ENCODE assay signal across 10 cellular contexts in the genomic region with DNA sequence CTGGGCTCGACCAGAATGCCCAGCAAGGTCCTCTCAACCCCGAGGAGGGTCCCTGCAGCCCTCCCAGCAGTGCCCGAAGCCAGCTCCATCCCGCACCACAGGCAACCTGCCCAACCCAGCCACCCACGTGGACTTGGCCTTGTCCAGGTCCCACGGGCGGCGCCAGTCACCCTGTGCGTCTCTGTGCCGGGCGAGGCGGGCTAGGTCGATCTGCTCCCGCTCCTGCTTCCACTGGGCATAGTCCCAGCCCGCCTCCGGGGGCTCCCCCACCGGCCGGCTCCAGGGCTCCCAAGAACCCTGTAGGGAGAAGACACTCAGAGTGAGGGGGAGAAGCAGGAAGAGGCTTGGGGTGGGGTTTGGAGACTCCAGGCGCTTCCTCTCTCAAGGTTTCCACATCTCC. TPM values are rescaled to one million over a fixed set of nuclear protein-coding genes. Genes with fewer than 3 reads are reported as not detected.
DNase-seq lines count a peak whose midpoint lies in the region; ATAC-seq and TF ChIP-seq lines count a peak whose summit lies in the region.
"Had no signal": no experiment of that assay in that cellular context is flagged by ENCODE, and none has a peak within 500 bp of the region (broad histone marks: within the 10 kb centered on the region; RNA-seq: fewer than 3 reads in every experiment).

No MANE protein-coding gene starts in this region.

- H3K4me1 ChIP-seq in IMR-90 (ENCODE audit: control insufficient read depth, insufficient read depth, low read length) (peaks cover 30% of the 10 kb centered on the region), mucosa of descending colon (ENCODE audit: low read depth) (peaks cover 51% of the 10 kb centered on the region), tibial artery (peaks cover 6 to 100% (median 90%) of the 10 kb centered on the region in 4 donors)

- peak overlapping the region; percentile 66; the same call in 1 of the 2 replicates for H3K14ac ChIP-seq in IMR-90 (replicated peaks; ENCODE audit: low read depth, low read length)

- peaks cover 3% of the 10 kb centered on the region; the same call in 1 of the 2 replicates for H4K20me1 ChIP-seq in IMR-90 (ENCODE audit: insufficient read depth, low read length)

- peaks cover 5% of the 10 kb centered on the region for H3K27me3 Mint-ChIP-seq in WTC11 (ENCODE audit: low read depth)
- H3K27me3 Mint-ChIP-seq: stimulated activated memory B cell treated with anti-CD40 and anti-IgM and Interleukin-4, amounts not matched to agents 10 μg/mL and 1 μg/mL and 100 μg/mL, for 72 hours had no signal

- peak overlapping the region; percentile 100 for H2AK9ac ChIP-seq in IMR-90 (replicated peaks; ENCODE audit: low read depth, low read length, poor library complexity)

- no peak overlapping the region for H3K9ac ChIP-seq in IMR-90 (ENCODE audit: low read depth, low read length)

- no peak for DNase-seq in IMR-90
- DNase-seq in WTC11 (ENCODE audit: low spot score) = no peak
- DNase-seq in mucosa of descending colon = peak in 2 of 3 donors; percentile 50 to 72
- DNase-seq in tibial artery = peak in 1 of 2 donors; percentile 85
- DNase-seq in germinal center (ENCODE audit: low spot score) = no peak
- DNase-seq in KBM-7 = no peak
- no peak for DNase-seq in GM03348 (ENCODE audit: low spot score)

- no peak overlapping the region for H3K4me3 ChIP-seq in IMR-90 (ENCODE audit: insufficient read depth, low read depth, low read length)
- H3K4me3 ChIP-seq in mucosa of descending colon = no peak overlapping the region
- peak overlapping the region; percentile 8 to 43 for H3K4me3 ChIP-seq in tibial artery
- H3K4me3 ChIP-seq: adrenal gland had no signal

- H3K4me1 Mint-ChIP-seq in WTC11 = peaks cover 42% of the 10 kb centered on the region

- no peaks in the 10 kb centered on the region for H3K9me3 ChIP-seq in IMR-90 (ENCODE audit: control insufficient read depth, insufficient read depth, low read length)
- H3K9me3 ChIP-seq in mucosa of descending colon = no peaks in the 10 kb centered on the region
- no peaks in the 10 kb centered on the region for H3K9me3 ChIP-seq in tibial artery
- H3K9me3 ChIP-seq: adrenal gland had no signal

- no peak overlapping the region for H2BK20ac ChIP-seq in IMR-90 (ENCODE audit: low read depth, low read length)

- TF ChIP-seq POLR2A in IMR-90 (IDR thresholded peaks at IDR 0.05; ENCODE audit: low read depth, low read length) = no peak

- no peak overlapping the region for H4K5ac ChIP-seq in IMR-90 (ENCODE audit: low read depth, low read length)

- peak overlapping the region; percentile 98; the same call in 1 of the 3 replicates for H2BK15ac ChIP-seq in IMR-90 (ENCODE audit: low read depth, low read length)

- H3K36me3 Mint-ChIP-seq in WTC11 = no peaks in the 10 kb centered on the region
- H3K36me3 Mint-ChIP-seq: stimulated activated memory B cell treated with anti-CD40 and anti-IgM and Interleukin-4, amounts not matched to agents 10 μg/mL and 1 μg/mL and 100 μg/mL, for 72 hours had no signal

- H3K4me2 ChIP-seq in IMR-90 (ENCODE audit: low read depth, low read length) = no peak overlapping the region

- no TSS peak for BruUV-seq in IMR-90 (replicated peaks; lab: Mats Ljungman, UMichigan)

- no peaks in the 10 kb centered on the region for H3K27me3 ChIP-seq in IMR-90 (ENCODE audit: control insufficient read depth, insufficient read depth, low read length)
- no peaks in the 10 kb centered on the region for H3K27me3 ChIP-seq in tibial artery
- H3K27me3 ChIP-seq: adrenal gland had no signal

- H2AK5ac ChIP-seq in IMR-90 (ENCODE audit: low read depth, low read length) = peak overlapping the region; percentile 99; the same call in 1 of the 2 replicates

- intact Hi-C loops in IMR-90 (cut with micrococcal nuclease) (no loop called here), mucosa of descending colon (cut with DNase I, micrococcal nuclease) (no loop called here), tibial artery (cut with DNase I; ENCODE audit: low total_unique reads) (no loop called here)

- H3K18ac ChIP-seq in IMR-90 (ENCODE audit: low read depth, low read length) = no peak overlapping the region

- H4K91ac ChIP-seq in IMR-90 (ENCODE audit: insufficient read depth, low read depth, low read length) = peak overlapping the region; percentile 100

- H3K27ac Mint-ChIP-seq in WTC11 = no peak overlapping the region
- H3K27ac Mint-ChIP-seq: stimulated activated memory B cell treated with anti-CD40 and anti-IgM and Interleukin-4, amounts not matched to agents 10 μg/mL and 1 μg/mL and 100 μg/mL, for 72 hours had no signal

- no peak overlapping the region for H3K56ac ChIP-seq in IMR-90 (ENCODE audit: extremely low read depth, insufficient read depth, low read length)

- CTCF ChIA-PET in IMR-90 (lab: Yijun Ruan, JAX) = interaction anchor here (0.6 to 2.6 kb wide), 6 partner anchors 10 to 241 kb away, joined by 3 to 18 read pairs (median 5); partner anchors contain the start of genes INAFM2 and KNSTRN
- CTCF ChIA-PET in WTC11 (lab: Charles Lee) = interaction anchor here (0.6 to 9.6 kb wide), 47 partner anchors 9 to 556 kb away, joined by 3 to 264 read pairs (median 8); partner anchors contain the start of genes BAHD1, DISP2, INAFM2 and IVD

- peaks cover 23% of the 10 kb centered on the region for H3K9me1 ChIP-seq in IMR-90 (ENCODE audit: insufficient read depth, low read length)

- peak overlapping the region in 1 of 2 experiments; percentile 98; a peak in 2 of 4 replicates for H4K8ac ChIP-seq in IMR-90 (ENCODE audit: low read depth in 2 of 2, low read length in 2 of 2)

- H2BK120ac ChIP-seq in IMR-90 (ENCODE audit: low read depth, low read length) = peak overlapping the region; percentile 98; the same call in 1 of the 2 replicates

- peak overlapping the region; percentile 100; the same call in 1 of the 2 replicates for H3K4ac ChIP-seq in IMR-90 (ENCODE audit: low read depth, low read length)

- H3K23ac ChIP-seq in IMR-90 (ENCODE audit: low read depth, low read length) = no peak overlapping the region

- dilution Hi-C loops in IMR-90 (cut with HindIII; ENCODE audit: low sequenced_read_pairs, unreplicated experiment) = no loop called here

- 64% methylated on average over 4 of the region's 19 CpGs; no CpG with 5 or more reads in 1 of the 2 experiments for WGBS in IMR-90 (ENCODE audit: extremely low coverage in 2 of 2, insufficient read length in 1 of 2), 2 experiments

- no peak for ATAC-seq in IMR-90 (ENCODE audit: low read depth)
- peak; percentile 4 for ATAC-seq in WTC11
- no peak for ATAC-seq in mucosa of descending colon

- TF ChIP-seq RAD21 in IMR-90 (IDR thresholded peaks at IDR 0.05; ENCODE audit: low read length) = no peak

- H3K27ac ChIP-seq in IMR-90 (ENCODE audit: insufficient read depth, low read length) = peak overlapping the region; percentile 13; the same call in 1 of the 2 replicates
- peak overlapping the region; percentile 90 for H3K27ac ChIP-seq in tibial artery

- in situ Hi-C loops in IMR-90 (cut with MboI; ENCODE audit: low sequenced_read_pairs) (no loop called here), KBM-7 (cut with MboI; ENCODE audit: low pct_unique_long_range_greater_than_20kb, low sequenced_read_pairs) (no loop called here)

- TF ChIP-seq CTCF in IMR-90 (conservative IDR thresholded peaks at IDR 0.05; ENCODE audit: low read depth, low read length) = no peak
- no peak for TF ChIP-seq CTCF in WTC11 (IDR thresholded peaks at IDR 0.05)
- no peak for TF ChIP-seq CTCF in mucosa of descending colon (IDR thresholded peaks at IDR 0.05)
- no peak for TF ChIP-seq CTCF in tibial artery (IDR thresholded peaks at IDR 0.05)

- no peaks in the 10 kb centered on the region for H3K9me3 Mint-ChIP-seq in WTC11
- H3K9me3 Mint-ChIP-seq: stimulated activated memory B cell treated with anti-CD40 and anti-IgM and Interleukin-4, amounts not matched to agents 10 μg/mL and 1 μg/mL and 100 μg/mL, for 72 hours had no signal

- H3K4me3 Mint-ChIP-seq in WTC11 = no peak overlapping the region

- peaks cover 19% of the 10 kb centered on the region for H3K36me3 ChIP-seq in IMR-90 (ENCODE audit: control insufficient read depth, insufficient read depth, low read length)
- H3K36me3 ChIP-seq in mucosa of descending colon (ENCODE audit: low read depth) = no peaks in the 10 kb centered on the region
- no peaks in the 10 kb centered on the region for H3K36me3 ChIP-seq in tibial artery
- H3K36me3 ChIP-seq: adrenal gland had no signal

- H2AFZ ChIP-seq in IMR-90 (replicated peaks; ENCODE audit: low read length, poor library complexity) = peak overlapping the region; percentile 51

- POLR2A ChIA-PET in IMR-90 (lab: Charles Lee; ENCODE audit: unreplicated experiment) (interaction anchor here (1.5 kb wide), 1 partner anchor 15 kb away, joined by 3 read pairs; no protein-coding TSS in a partner anchor), WTC11 (lab: Charles Lee) (interaction anchor here (1.6 to 2.8 kb wide), 3 partner anchors 9 to 84 kb away, joined by 6 to 10 read pairs (median 6); partner anchors contain the start of gene INAFM2)

- H2BK5ac ChIP-seq in IMR-90 (ENCODE audit: low read depth, low read length, poor library complexity, severe bottlenecking) = peak overlapping the region; percentile 97

- peaks cover 27 to 66% of the 10 kb centered on the region in 2 experiments; a peak in 3 of 4 replicates for H3K79me1 ChIP-seq in IMR-90 (ENCODE audit: low read depth in 1 of 2, low read length in 2 of 2)

RNA-seq across cellular contexts. Expression of gene CCDC9B, which starts 3.1 kb away (rescaled TPM):
- total RNA-seq in IMR-90 (2012; rRNA removed) = 19.7 and 30.0 TPM in 2 replicates
- 26.0 and 30.9 TPM in 2 replicates for polyA plus RNA-seq in IMR-90 (2012; rRNA removed)
- polyA plus RNA-seq in IMR-90 (2012; cell fraction: cytosol; rRNA removed) = 7.0 and 19.7 TPM in 2 replicates
- 52.6 and 88.0 TPM in 2 replicates for polyA plus RNA-seq in IMR-90 (2012; cell fraction: nucleus; rRNA removed; ENCODE audit: low replicate concordance)
- 1.4 to 1.8 TPM (median 1.8 TPM) in 3 replicates for total RNA-seq in WTC11 (2021)
- 100 to 1,000 TPM in 1 of 3 donors, 10 to 100 TPM in 2; 34.9 to 204 (median 37.2) TPM for total RNA-seq in mucosa of descending colon

RNA-seq across cellular contexts. Expression of gene PHGR1, which starts 13.2 kb away (rescaled TPM):
- total RNA-seq in IMR-90 (2012; rRNA removed) (not detected in 2 replicates), WTC11 (2021) (not detected in 3 replicates), mucosa of descending colon (1,000 to 10,000 TPM in 2 of 3 donors, 100 to 1,000 TPM in 1; 932 to 1,439 (median 1,228) TPM)
- not detected in 2 replicates for polyA plus RNA-seq in IMR-90 (2012; rRNA removed)
- not detected in 2 replicates for polyA plus RNA-seq in IMR-90 (2012; cell fraction: cytosol; rRNA removed)
- polyA plus RNA-seq in IMR-90 (2012; cell fraction: nucleus; rRNA removed; ENCODE audit: low replicate concordance) = not detected in 2 replicates
- total RNA-seq: myocyte had no signal

RNA-seq across cellular contexts. Expression of gene INAFM2, which starts 14.1 kb away (rescaled TPM):
- total RNA-seq in IMR-90 (2012; rRNA removed) (10.4 and 13.1 TPM in 2 replicates), WTC11 (2021) (28.2 to 34.2 TPM (median 30.3 TPM) in 3 replicates), mucosa of descending colon (100 to 1,000 TPM in 1 of 3 donors, 10 to 100 TPM in 2; 15.6 to 120 (median 21.1) TPM)
- 11.7 and 14.0 TPM in 2 replicates for polyA plus RNA-seq in IMR-90 (2012; rRNA removed)
- polyA plus RNA-seq in IMR-90 (2012; cell fraction: cytosol; rRNA removed) = 4.2 and 6.0 TPM in 2 replicates
- polyA plus RNA-seq in IMR-90 (2012; cell fraction: nucleus; rRNA removed; ENCODE audit: low replicate concordance) = 6.6 and 18.3 TPM in 2 replicates

RNA-seq across cellular contexts. Expression of gene DISP2, which starts 20.4 kb away (rescaled TPM):
- under 0.01 and 0.36 TPM in 2 replicates for total RNA-seq in IMR-90 (2012; rRNA removed)
- 0.34 and 0.42 TPM in 2 replicates for polyA plus RNA-seq in IMR-90 (2012; rRNA removed)
- 0.22 and 0.55 TPM in 2 replicates for polyA plus RNA-seq in IMR-90 (2012; cell fraction: cytosol; rRNA removed)
- polyA plus RNA-seq in IMR-90 (2012; cell fraction: nucleus; rRNA removed; ENCODE audit: low replicate concordance) = 0.41 and 0.76 TPM in 2 replicates
- total RNA-seq in WTC11 (2021) = 1.0 to 3.5 TPM (median 1.9 TPM) in 3 replicates
- 10 to 100 TPM in 2 of 3 donors, 1 to 10 TPM in 1; 5.1 to 23.4 (median 16.1) TPM for total RNA-seq in mucosa of descending colon

RNA-seq across cellular contexts. Expression of gene PLCB2, which starts 29.9 kb away (rescaled TPM):
- total RNA-seq in IMR-90 (2012; rRNA removed) = 0.18 and 0.28 TPM in 2 replicates
- polyA plus RNA-seq in IMR-90 (2012; rRNA removed) = 0.87 and 1.4 TPM in 2 replicates
- polyA plus RNA-seq in IMR-90 (2012; cell fraction: cytosol; rRNA removed) = 0.45 and 0.78 TPM in 2 replicates
- 2.8 and 3.8 TPM in 2 replicates for polyA plus RNA-seq in IMR-90 (2012; cell fraction: nucleus; rRNA removed; ENCODE audit: low replicate concordance)
- 14.2 to 18.5 TPM (median 15.2 TPM) in 3 replicates for total RNA-seq in WTC11 (2021)
- total RNA-seq in mucosa of descending colon = 10 to 100 TPM in 2 of 3 donors, 1 to 10 TPM in 1; 9.9 to 21.8 (median 17.4) TPM

Comparison
In these comparisons a context has a peak if more than half of its experiments do, and no peak if none do; other contexts are left out.
1. DNase-seq: peak in mucosa of descending colon (2 of 3); none in IMR-90 (single experiment), WTC11 (single experiment), germinal center (single experiment), KBM-7 (single experiment) and GM03348 (single experiment).
2. H3K4me3 ChIP-seq: peak in tibial artery (2 of 2); none in IMR-90 (single experiment) and mucosa of descending colon (single experiment).
3. RNA of gene PHGR1, which starts 13.2 kb away (total RNA-seq): 932 to 1,439 TPM in mucosa of descending colon; not detected in WTC11 and not detected in IMR-90; every median in the first group is over 100 times any median in the second.